Comparison of ENCODE assay signal across 34 cellular contexts in genomic region chr9:128120061-128120740, GRCh38. TPM values are rescaled to one million over a fixed set of nuclear protein-coding genes. Genes with fewer than 3 reads are reported as not detected.
DNase-seq lines count a peak whose midpoint lies in the region; ATAC-seq, FAIRE-seq and TF ChIP-seq lines count a peak whose summit lies in the region.
"Had no signal": no experiment of that assay in that cellular context is flagged by ENCODE, and none has a peak within 500 bp of the region (broad histone marks: within the 10 kb centered on the region; RNA-seq: fewer than 3 reads in every experiment).

No MANE protein-coding gene starts in this region.

- POLR2A ChIA-PET in WTC11 (lab: Charles Lee) = interaction anchor here (0.5 kb wide), 1 partner anchor 21 kb away, joined by 4 read pairs; no protein-coding TSS in a partner anchor
- POLR2A ChIA-PET in activated CD8-positive, alpha-beta T cell treated with anti-CD3 and anti-CD28 coated beads, Interleukin-2, amount 10 ng/mL, durations not matched to agents 7 days and 5 days (lab: Charles Lee) = no interaction called here

- no peaks in the 10 kb centered on the region for H3K27me3 ChIP-seq in adrenal gland
- H3K27me3 ChIP-seq: breast epithelium, colonic mucosa had no signal

- peak; percentile 42 for DNase-seq in CD14-positive monocyte (ENCODE audit: low spot score)
- peak in 5 of 7 donors; percentile 8 to 55 (median 23) for DNase-seq in adrenal gland
- peak; percentile 71 for DNase-seq in kidney
- DNase-seq in posterior vena cava (ENCODE audit: low spot score) = peak; percentile 78
- DNase-seq in DMS79 treated with DMSO at 0.1 percent for 48 hours (lab: John Stamatoyannopoulos, UW) = no peak
- DNase-seq in WTC11 (ENCODE audit: low spot score) = no peak
- DNase-seq in activated CD8-positive, alpha-beta T cell treated with anti-CD3 and anti-CD28 coated beads, Interleukin-2, amount 10 ng/mL, durations not matched to agents 7 days and 5 days = no peak
- DNase-seq: ACHN; activated CD4-positive, alpha-beta T cell treated with anti-CD3 and anti-CD28 coated beads for 4 hours; activated naive CD4-positive, alpha-beta T cell; activated T-cell treated with anti-CD3 and anti-CD28 coated beads, Interleukin-2, amount 50 U/mL, for 1 hour; colonic mucosa; DMS53; effector CD8-positive, alpha-beta T cell; erythroblast; HCEC 1CT; KBM-7; MM.1S; naive B cell; NCI-H2081; NCI-H2227 treated with DMSO at 0.1 percent for 48 hours; NCI-H748 treated with DMSO at 0.1 percent for 48 hours; nucleus accumbens; SK-N-SH; stimulated activated CD4-positive, alpha-beta T cell treated with anti-CD3 and anti-CD28 coated beads, Interleukin-4, amount 100 ng/mL, for 1 hour had no signal

- TF ChIP-seq CTCF in CD14-positive monocyte (IDR thresholded peaks at IDR 0.05) (no peak), adrenal gland (IDR thresholded peaks at IDR 0.05) (no peak), kidney (IDR thresholded peaks at IDR 0.05; ENCODE audit: borderline replicate concordance, extremely low read depth, insufficient read depth) (no peak), WTC11 (IDR thresholded peaks at IDR 0.05) (no peak)

- intact Hi-C loops in CD14-positive monocyte (cut with micrococcal nuclease) = no loop called here
- intact Hi-C loops in adrenal gland (cut with DNase I) = loop anchor here in 1 of 2 donors (5.0 kb wide), 1 partner anchor 178 kb away; no protein-coding TSS in a partner anchor
- intact Hi-C loops in kidney (cut with DNase I) = no loop called here
- intact Hi-C loops in posterior vena cava (cut with DNase I) = no loop called here

- peaks cover 0 to 50% of the 10 kb centered on the region in 2 donors for H3K36me3 ChIP-seq in adrenal gland (replicated peaks in 1 of 2)
- peaks cover 7 to 19% of the 10 kb centered on the region in 2 donors for H3K36me3 ChIP-seq in kidney (ENCODE audit: control insufficient read depth in 1 of 2, insufficient read depth in 2 of 2, low read length in 2 of 2)
- H3K36me3 ChIP-seq: colonic mucosa had no signal

- H3K27me3 Mint-ChIP-seq in CD14-positive monocyte (ENCODE audit: low read depth in 3 of 3) = peaks cover 2 to 6% (median 2%) of the 10 kb centered on the region in 3 donors
- H3K27me3 Mint-ChIP-seq in WTC11 (ENCODE audit: low read depth) = no peaks in the 10 kb centered on the region
- H3K27me3 Mint-ChIP-seq in activated CD8-positive, alpha-beta T cell treated with anti-CD3 and anti-CD28 coated beads, Interleukin-2, amount 10 ng/mL, durations not matched to agents 7 days and 5 days (ENCODE audit: low read depth) = no peaks in the 10 kb centered on the region
- H3K27me3 Mint-ChIP-seq: naive B cell, T-helper 17 cell, type B pancreatic cell had no signal

- no peak for FAIRE-seq in kidney (lab: Jason Lieb, UNC)
- FAIRE-seq: G401.6 had no signal

- no peak for ATAC-seq in WTC11
- no peak for ATAC-seq in activated CD8-positive, alpha-beta T cell treated with anti-CD3 and anti-CD28 coated beads, Interleukin-2, amount 10 ng/mL, durations not matched to agents 7 days and 5 days
- ATAC-seq in GM21447 (IDR thresholded peaks at IDR 0.05; ENCODE audit: unreplicated experiment) = no peak
- ATAC-seq: T-helper 17 cell had no signal

- no peaks in the 10 kb centered on the region for H3K9me3 ChIP-seq in adrenal gland (replicated peaks in 1 of 3)
- no peaks in the 10 kb centered on the region for H3K9me3 ChIP-seq in kidney (ENCODE audit: control insufficient read depth in 1 of 2, low read length in 2 of 2)
- H3K9me3 ChIP-seq: breast epithelium, colonic mucosa, SK-N-SH had no signal

- 79 to 87% (median 83%) methylated on average over 14 to 20 of the region's 20 CpGs for whole genome bisulfite sequencing in adrenal gland, 4 donors

- CTCF ChIA-PET in WTC11 (lab: Charles Lee) = interaction anchor here (0.6 to 1.4 kb wide), 2 partner anchors 36 to 53 kb away, joined by 3 read pairs; partner anchors contain the start of genes NAIF1 and SLC25A25
- CTCF ChIA-PET in activated CD8-positive, alpha-beta T cell treated with anti-CD3 and anti-CD28 coated beads, Interleukin-2, amount 10 ng/mL, durations not matched to agents 7 days and 5 days (lab: Charles Lee) = interaction anchor here (1.0 kb wide), 1 partner anchor 8 kb away, joined by 3 read pairs; no protein-coding TSS in a partner anchor

- H3K9me3 Mint-ChIP-seq in CD14-positive monocyte (no peaks in the 10 kb centered on the region), WTC11 (no peaks in the 10 kb centered on the region)
- no peaks in the 10 kb centered on the region for H3K9me3 Mint-ChIP-seq in activated CD8-positive, alpha-beta T cell treated with anti-CD3 and anti-CD28 coated beads, Interleukin-2, amount 10 ng/mL, durations not matched to agents 7 days and 5 days (ENCODE audit: insufficient read depth)
- H3K9me3 Mint-ChIP-seq: naive B cell, type B pancreatic cell had no signal

- TF ChIP-seq POLR2A in adrenal gland (IDR thresholded peaks at IDR 0.05) = no peak

- peaks cover 35 to 56% of the 10 kb centered on the region in 2 donors for H3K36me3 Mint-ChIP-seq in CD14-positive monocyte
- H3K36me3 Mint-ChIP-seq in WTC11 = peaks cover 19% of the 10 kb centered on the region
- H3K36me3 Mint-ChIP-seq in activated CD8-positive, alpha-beta T cell treated with anti-CD3 and anti-CD28 coated beads, Interleukin-2, amount 10 ng/mL, durations not matched to agents 7 days and 5 days (ENCODE audit: low read depth) = peaks cover 8% of the 10 kb centered on the region
- H3K36me3 Mint-ChIP-seq: naive B cell had no signal

- no peak overlapping the region for H3K9ac ChIP-seq in kidney (ENCODE audit: low read length in 2 of 2)
- H3K9ac ChIP-seq: SK-N-SH had no signal

- H3K27ac Mint-ChIP-seq in CD14-positive monocyte (no peak overlapping the region), WTC11 (no peak overlapping the region)
- H3K27ac Mint-ChIP-seq in activated CD8-positive, alpha-beta T cell treated with anti-CD3 and anti-CD28 coated beads, Interleukin-2, amount 10 ng/mL, durations not matched to agents 7 days and 5 days = no peak overlapping the region
- H3K27ac Mint-ChIP-seq: T-helper 17 cell, type B pancreatic cell had no signal

- peaks cover under 1 to 4% of the 10 kb centered on the region in 2 donors for H3K4me1 ChIP-seq in adrenal gland (replicated peaks in 1 of 2)
- peaks cover 0 to 13% of the 10 kb centered on the region in 2 donors for H3K4me1 ChIP-seq in kidney (ENCODE audit: control insufficient read depth in 1 of 2, insufficient read depth in 1 of 2, low read depth in 1 of 2, low read length in 2 of 2)

- peaks cover 21% of the 10 kb centered on the region for H3K4me1 Mint-ChIP-seq in CD14-positive monocyte
- peaks cover 12% of the 10 kb centered on the region for H3K4me1 Mint-ChIP-seq in WTC11
- peaks cover 15% of the 10 kb centered on the region for H3K4me1 Mint-ChIP-seq in activated CD8-positive, alpha-beta T cell treated with anti-CD3 and anti-CD28 coated beads, Interleukin-2, amount 10 ng/mL, durations not matched to agents 7 days and 5 days (ENCODE audit: low read depth)

- H3K27ac ChIP-seq in adrenal gland (no peak overlapping the region), kidney (ENCODE audit: low read depth in 2 of 2, low read length in 2 of 2) (no peak overlapping the region)
- H3K27ac ChIP-seq: breast epithelium, colonic mucosa had no signal

- no peak overlapping the region for H3K4me3 ChIP-seq in adrenal gland
- no peak overlapping the region for H3K4me3 ChIP-seq in kidney (ENCODE audit: low read length in 2 of 2)
- H3K4me3 ChIP-seq: breast epithelium, colonic mucosa had no signal

- H3K4me3 Mint-ChIP-seq in CD14-positive monocyte = no peak overlapping the region
- no peak overlapping the region for H3K4me3 Mint-ChIP-seq in WTC11
- no peak overlapping the region for H3K4me3 Mint-ChIP-seq in activated CD8-positive, alpha-beta T cell treated with anti-CD3 and anti-CD28 coated beads, Interleukin-2, amount 10 ng/mL, durations not matched to agents 7 days and 5 days
- H3K4me3 Mint-ChIP-seq: naive B cell, T-helper 17 cell, type B pancreatic cell had no signal

RNA-seq across cellular contexts. Expression of gene PTGES2, which starts 7.3 kb away (rescaled TPM):
- polyA plus RNA-seq in CD14-positive monocyte (10 to 100 TPM; 42.0 to 49.4 TPM), adrenal gland (100 to 1,000 TPM in 2 of 3 donors, 10 to 100 TPM in 1; 69.5 to 104 (median 101) TPM), kidney (ENCODE audit: insufficient read depth, low read depth, low replicate concordance) (117 TPM)
- total RNA-seq in adrenal gland (100 to 1,000 TPM in 4 of 8 donors, 10 to 100 TPM in 4; 82.5 to 147 (median 101) TPM), kidney (64.1 TPM), posterior vena cava (10 to 100 TPM; 38.6 to 38.9 TPM), WTC11 (2021) (96.2 to 118 TPM (median 98.4 TPM) in 3 replicates)
- 10 to 100 TPM; 51.8 to 57.7 TPM for total RNA-seq in activated CD8-positive, alpha-beta T cell treated with anti-CD3 and anti-CD28 coated beads, Interleukin-2, amount 10 ng/mL, durations not matched to agents 7 days and 5 days

RNA-seq across cellular contexts. Expression of gene LCN2, which starts 29.1 kb away (rescaled TPM):
- under 1 TPM in 1 of 2 donors, not detected in 1; 0.83 TPM for polyA plus RNA-seq in CD14-positive monocyte
- 10 to 100 TPM in 1 of 8 donors, 1 to 10 TPM in 4, not detected in 3; 1.0 to 48.2 (median 1.2) TPM for total RNA-seq in adrenal gland
- polyA plus RNA-seq in adrenal gland = 1 to 10 TPM in 2 of 3 donors, under 1 TPM in 1; 0.37 to 1.9 (median 1.7) TPM
- total RNA-seq in kidney = 198 TPM
- 8.2 TPM for polyA plus RNA-seq in kidney (ENCODE audit: insufficient read depth, low read depth, low replicate concordance)
- total RNA-seq in posterior vena cava = under 1 TPM; 0.67 to 0.69 TPM
- total RNA-seq in WTC11 (2021) = 1.0 to 3.0 TPM (median 1.3 TPM) in 3 replicates
- total RNA-seq in activated CD8-positive, alpha-beta T cell treated with anti-CD3 and anti-CD28 coated beads, Interleukin-2, amount 10 ng/mL, durations not matched to agents 7 days and 5 days = not detected
- total RNA-seq: activated CD8-positive, alpha-beta memory T cell treated with anti-CD3 and anti-CD28 coated beads for 36 hours; fibroblast of villous mesenchyme; RPMI7951 had no signal
- polyA plus RNA-seq: BJ, SK-N-SH had no signal

RNA-seq across cellular contexts. Expression of gene BBLN, which starts 39.9 kb away (rescaled TPM):
- polyA plus RNA-seq in CD14-positive monocyte (10 to 100 TPM; 51.5 to 54.5 TPM), adrenal gland (100 to 1,000 TPM in 2 of 3 donors, 1 to 10 TPM in 1; 5.5 to 924 (median 522) TPM), kidney (ENCODE audit: insufficient read depth, low read depth, low replicate concordance) (192 TPM)
- total RNA-seq in adrenal gland (1,000 to 10,000 TPM in 4 of 8 donors, 100 to 1,000 TPM in 4; 199 to 1,914 (median 666) TPM), kidney (55.6 TPM), posterior vena cava (10 to 100 TPM; 41.9 to 49.1 TPM), WTC11 (2021) (77.1 to 86.9 TPM (median 86.6 TPM) in 3 replicates)
- total RNA-seq in activated CD8-positive, alpha-beta T cell treated with anti-CD3 and anti-CD28 coated beads, Interleukin-2, amount 10 ng/mL, durations not matched to agents 7 days and 5 days = 100 to 1,000 TPM in 1 of 2 experiments, 10 to 100 TPM in 1; 94.3 to 105 TPM

RNA-seq across cellular contexts. Expression of gene SLC25A25, which starts 52.2 kb away (rescaled TPM):
- polyA plus RNA-seq in CD14-positive monocyte (1 to 10 TPM; 5.1 to 6.3 TPM), adrenal gland (10 to 100 TPM; 13.6 to 14.1 (median 13.9) TPM), kidney (ENCODE audit: insufficient read depth, low read depth, low replicate concordance) (20.4 TPM)
- total RNA-seq in adrenal gland (10 to 100 TPM; 11.4 to 60.6 (median 25.5) TPM), kidney (24.9 TPM), posterior vena cava (10 to 100 TPM; 22.9 to 35.2 TPM), WTC11 (2021) (15.2 to 17.4 TPM (median 15.2 TPM) in 3 replicates)
- 10 to 100 TPM; 17.2 to 19.2 TPM for total RNA-seq in activated CD8-positive, alpha-beta T cell treated with anti-CD3 and anti-CD28 coated beads, Interleukin-2, amount 10 ng/mL, durations not matched to agents 7 days and 5 days

RNA-seq across cellular contexts. Expression of gene NAIF1, which starts 53.1 kb away (rescaled TPM):
- polyA plus RNA-seq in CD14-positive monocyte (1 to 10 TPM; 4.6 to 5.6 TPM), adrenal gland (10 to 100 TPM in 2 of 3 donors, 1 to 10 TPM in 1; 6.6 to 12.8 (median 10.8) TPM), kidney (ENCODE audit: insufficient read depth, low read depth, low replicate concordance) (9.7 TPM)
- total RNA-seq in adrenal gland (10 to 100 TPM in 6 of 8 donors, 1 to 10 TPM in 2; 8.0 to 20.7 (median 12.2) TPM), kidney (12.3 TPM), posterior vena cava (1 to 10 TPM; 6.0 to 7.1 TPM), WTC11 (2021) (11.9 to 13.4 TPM (median 12.4 TPM) in 3 replicates)
- 10 to 100 TPM; 13.3 to 15.4 TPM for total RNA-seq in activated CD8-positive, alpha-beta T cell treated with anti-CD3 and anti-CD28 coated beads, Interleukin-2, amount 10 ng/mL, durations not matched to agents 7 days and 5 days

Comparison
In these comparisons a context has a peak if more than half of its experiments do, and no peak if none do; other contexts are left out.
1. DNase-seq: peak in CD14-positive monocyte (single experiment), adrenal gland (5 of 7), kidney (single experiment) and posterior vena cava (single experiment); none in DMS79 treated with DMSO at 0.1 percent for 48 hours (single experiment), WTC11 (single experiment) and activated CD8-positive, alpha-beta T cell treated with anti-CD3 and anti-CD28 coated beads, Interleukin-2, amount 10 ng/mL, durations not matched to agents 7 days and 5 days (single experiment).